Comparison of ENCODE assay signal across 8 cellular contexts in the genomic region with DNA sequence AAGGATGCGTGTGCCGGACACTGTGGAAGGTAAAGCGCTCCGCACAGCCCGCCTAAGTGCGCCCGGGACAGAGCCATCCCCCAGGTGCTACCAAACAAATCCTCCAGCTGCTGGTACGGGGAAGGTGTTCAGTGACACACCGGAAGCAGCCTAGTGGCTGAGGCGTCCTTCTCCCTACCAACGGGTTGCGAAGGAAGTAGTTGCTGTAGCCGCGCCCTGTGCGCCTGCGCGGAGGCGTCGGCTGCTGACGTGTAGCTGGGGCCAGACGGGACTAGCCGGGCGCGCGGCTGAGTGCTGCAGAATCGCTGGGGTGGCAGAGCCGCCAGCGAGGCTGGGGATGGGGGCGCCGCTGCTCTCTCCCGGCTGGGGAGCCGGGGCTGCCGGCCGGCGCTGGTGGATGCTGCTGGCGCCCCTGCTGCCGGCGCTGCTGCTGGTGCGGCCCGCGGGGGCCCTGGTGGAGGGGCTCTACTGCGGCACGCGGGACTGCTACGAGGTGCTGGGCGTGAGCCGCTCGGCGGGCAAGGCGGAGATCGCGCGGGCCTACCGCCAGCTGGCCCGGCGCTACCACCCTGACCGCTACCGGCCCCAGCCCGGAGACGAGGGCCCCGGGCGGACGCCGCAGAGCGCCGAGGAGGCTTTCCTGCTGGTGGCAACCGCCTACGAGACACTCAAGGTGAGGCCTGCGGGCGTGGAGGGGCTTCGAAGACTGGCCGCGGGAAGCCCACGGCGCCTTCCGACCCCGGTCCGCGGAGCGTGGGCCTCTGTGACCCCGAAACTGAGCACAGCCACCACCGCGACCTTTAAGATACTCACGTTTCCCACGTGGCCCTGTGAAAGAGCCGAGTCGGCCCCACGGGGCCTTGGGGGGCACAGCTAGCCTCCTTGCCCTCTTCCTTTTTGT. TPM values are rescaled to one million over a fixed set of nuclear protein-coding genes. Genes with fewer than 3 reads are reported as not detected.
DNase-seq lines count a peak whose midpoint lies in the region; ATAC-seq and TF ChIP-seq lines count a peak whose summit lies in the region.

A gene (plus strand): TSS at position 264 of the 901 bp plus-strand sequence. CDS start 74 bp downstream, at position 338.

- peaks cover 8 to 71% (median 36%) of the 10 kb centered on the region in 4 donors for H3K4me1 ChIP-seq in liver (ENCODE audit: control insufficient read depth in 4 of 4, insufficient read depth in 4 of 4, low read length in 3 of 4)

- ATAC-seq in GM19397 (IDR thresholded peaks at IDR 0.05; ENCODE audit: unreplicated experiment) (peak; percentile 98), HG03565 (IDR thresholded peaks at IDR 0.05; ENCODE audit: unreplicated experiment) (peak; percentile 95)

- H3K36me3 ChIP-seq in liver (ENCODE audit: control insufficient read depth in 4 of 4, insufficient read depth in 3 of 4, low read depth in 1 of 4, low read length in 3 of 4), result no peaks in the 10 kb centered on the region

- DNase-seq in CD1c-positive myeloid dendritic cell (ENCODE audit: extremely low spot score) (peak; percentile 99), NCI-H748 treated with DMSO at 0.1 percent for 48 hours (lab: John Stamatoyannopoulos, UW) (peak; percentile 98), dermis microvascular lymphatic vessel endothelial cell (ENCODE audit: low read depth in 2 of 2) (peak; percentile 97 to 98)
- peak; percentile 93 to 95 for DNase-seq in activated CD4-positive, alpha-beta T cell treated with anti-CD3 and anti-CD28 coated beads, Interleukin-2, amount 50 U/mL, for 4 hours
- DNase-seq in stimulated activated CD4-positive, alpha-beta T cell treated with anti-CD3 and anti-CD28 coated beads, Interleukin-4, amount 100 ng/mL, for 1 hour, result peak; percentile 94

- TF ChIP-seq CTCF in liver (IDR thresholded peaks at IDR 0.05; ENCODE audit: low read depth, low read length, missing input control), result no peak

- H3K27ac ChIP-seq in liver (ENCODE audit: low read depth in 1 of 2, low read length in 2 of 2), result peak within 1 kb of the TSS; percentile 91 to 96

- peak; percentile 15 to 52 for TF ChIP-seq RAD21 in liver (IDR thresholded peaks at IDR 0.05)

- H3K27me3 ChIP-seq in liver (ENCODE audit: control insufficient read depth in 4 of 4, insufficient read depth in 4 of 4, low read length in 3 of 4), result no peaks in the 10 kb centered on the region

- peak within 1 kb of the TSS; percentile 73 to 99 for H3K9ac ChIP-seq in liver (ENCODE audit: low read depth in 1 of 2, low read length in 2 of 2)

- peak within 1 kb of the TSS; percentile 86 to 93 (median 86) for H3K4me3 ChIP-seq in liver (ENCODE audit: low read depth in 1 of 3, low read length in 3 of 3)

- under 1% methylated on average over 88 of the region's 88 CpGs for WGBS in liver

- no peaks in the 10 kb centered on the region for H3K9me3 ChIP-seq in liver (ENCODE audit: control insufficient read depth in 4 of 4, low read length in 3 of 4)

TF ChIP-seq in liver, 16 proteins besides CTCF, POLR2A, EP300 and RAD21:
- TF ChIP-seq RXRA (IDR thresholded peaks at IDR 0.05) (peak; percentile 65 to 66), FOXA2 (IDR thresholded peaks at IDR 0.05) (peak; percentile 53), HNF4G (IDR thresholded peaks at IDR 0.05) (no peak), JUND (IDR thresholded peaks at IDR 0.05) (peak in 1 of 2 donors; percentile 22), NR2F2 (IDR thresholded peaks at IDR 0.05) (no peak), HNF4A (conservative IDR thresholded peaks at IDR 0.05) (peak; percentile 49 to 62), EGR1 (IDR thresholded peaks at IDR 0.05; ENCODE audit: low read depth in 2 of 2) (peak in 1 of 2 donors; percentile 16), SP1 (IDR thresholded peaks at IDR 0.05) (peak; percentile 73), TAF1 (conservative IDR thresholded peaks at IDR 0.05) (peak; percentile 85), FOXA1 (IDR thresholded peaks at IDR 0.05) (peak; percentile 38), GABPA (IDR thresholded peaks at IDR 0.05 in 1 of 2, conservative IDR thresholded peaks at IDR 0.05 in 1 of 2) (peak; percentile 95 to 97), YY1 (IDR thresholded peaks at IDR 0.05) (peak; percentile 87)
- TF ChIP-seq, protein P1, sequence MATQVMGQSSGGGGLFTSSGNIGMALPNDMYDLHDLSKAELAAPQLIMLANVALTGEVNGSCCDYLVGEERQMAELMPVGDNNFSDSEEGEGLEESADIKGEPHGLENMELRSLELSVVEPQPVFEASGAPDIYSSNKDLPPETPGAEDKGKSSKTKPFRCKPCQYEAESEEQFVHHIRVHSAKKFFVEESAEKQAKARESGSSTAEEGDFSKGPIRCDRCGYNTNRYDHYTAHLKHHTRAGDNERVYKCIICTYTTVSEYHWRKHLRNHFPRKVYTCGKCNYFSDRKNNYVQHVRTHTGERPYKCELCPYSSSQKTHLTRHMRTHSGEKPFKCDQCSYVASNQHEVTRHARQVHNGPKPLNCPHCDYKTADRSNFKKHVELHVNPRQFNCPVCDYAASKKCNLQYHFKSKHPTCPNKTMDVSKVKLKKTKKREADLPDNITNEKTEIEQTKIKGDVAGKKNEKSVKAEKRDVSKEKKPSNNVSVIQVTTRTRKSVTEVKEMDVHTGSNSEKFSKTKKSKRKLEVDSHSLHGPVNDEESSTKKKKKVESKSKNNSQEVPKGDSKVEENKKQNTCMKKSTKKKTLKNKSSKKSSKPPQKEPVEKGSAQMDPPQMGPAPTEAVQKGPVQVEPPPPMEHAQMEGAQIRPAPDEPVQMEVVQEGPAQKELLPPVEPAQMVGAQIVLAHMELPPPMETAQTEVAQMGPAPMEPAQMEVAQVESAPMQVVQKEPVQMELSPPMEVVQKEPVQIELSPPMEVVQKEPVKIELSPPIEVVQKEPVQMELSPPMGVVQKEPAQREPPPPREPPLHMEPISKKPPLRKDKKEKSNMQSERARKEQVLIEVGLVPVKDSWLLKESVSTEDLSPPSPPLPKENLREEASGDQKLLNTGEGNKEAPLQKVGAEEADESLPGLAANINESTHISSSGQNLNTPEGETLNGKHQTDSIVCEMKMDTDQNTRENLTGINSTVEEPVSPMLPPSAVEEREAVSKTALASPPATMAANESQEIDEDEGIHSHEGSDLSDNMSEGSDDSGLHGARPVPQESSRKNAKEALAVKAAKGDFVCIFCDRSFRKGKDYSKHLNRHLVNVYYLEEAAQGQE (IDR thresholded peaks at IDR 0.05), result peak; percentile 81
- TF ChIP-seq, protein P2, sequence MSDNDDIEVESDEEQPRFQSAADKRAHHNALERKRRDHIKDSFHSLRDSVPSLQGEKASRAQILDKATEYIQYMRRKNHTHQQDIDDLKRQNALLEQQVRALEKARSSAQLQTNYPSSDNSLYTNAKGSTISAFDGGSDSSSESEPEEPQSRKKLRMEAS (IDR thresholded peaks at IDR 0.05), result peak; percentile 84
- TF ChIP-seq, protein P3, sequence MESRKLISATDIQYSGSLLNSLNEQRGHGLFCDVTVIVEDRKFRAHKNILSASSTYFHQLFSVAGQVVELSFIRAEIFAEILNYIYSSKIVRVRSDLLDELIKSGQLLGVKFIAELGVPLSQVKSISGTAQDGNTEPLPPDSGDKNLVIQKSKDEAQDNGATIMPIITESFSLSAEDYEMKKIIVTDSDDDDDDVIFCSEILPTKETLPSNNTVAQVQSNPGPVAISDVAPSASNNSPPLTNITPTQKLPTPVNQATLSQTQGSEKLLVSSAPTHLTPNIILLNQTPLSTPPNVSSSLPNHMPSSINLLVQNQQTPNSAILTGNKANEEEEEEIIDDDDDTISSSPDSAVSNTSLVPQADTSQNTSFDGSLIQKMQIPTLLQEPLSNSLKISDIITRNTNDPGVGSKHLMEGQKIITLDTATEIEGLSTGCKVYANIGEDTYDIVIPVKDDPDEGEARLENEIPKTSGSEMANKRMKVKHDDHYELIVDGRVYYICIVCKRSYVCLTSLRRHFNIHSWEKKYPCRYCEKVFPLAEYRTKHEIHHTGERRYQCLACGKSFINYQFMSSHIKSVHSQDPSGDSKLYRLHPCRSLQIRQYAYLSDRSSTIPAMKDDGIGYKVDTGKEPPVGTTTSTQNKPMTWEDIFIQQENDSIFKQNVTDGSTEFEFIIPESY (IDR thresholded peaks at IDR 0.05), result no peak
- TF ChIP-seq, protein P4, sequence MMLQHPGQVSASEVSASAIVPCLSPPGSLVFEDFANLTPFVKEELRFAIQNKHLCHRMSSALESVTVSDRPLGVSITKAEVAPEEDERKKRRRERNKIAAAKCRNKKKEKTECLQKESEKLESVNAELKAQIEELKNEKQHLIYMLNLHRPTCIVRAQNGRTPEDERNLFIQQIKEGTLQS (IDR thresholded peaks at IDR 0.05), result no peak

RNA-seq across cellular contexts. Expression of the gene that starts here (rescaled TPM):
- 2.3 and 2.9 TPM in 2 replicates for total RNA-seq in dermis microvascular lymphatic vessel endothelial cell
- total RNA-seq in liver, result 10 to 100 TPM in 1 of 2 donors, 1 to 10 TPM in 1; 9.3 to 17.8 TPM
- polyA plus RNA-seq in liver, result 10 to 100 TPM; 15.0 to 15.6 TPM

Comparison
In these comparisons a context has a peak if more than half of its experiments do, and no peak if none do; other contexts are left out.
1. Peak in every context shown above with its lines: DNase-seq, ATAC-seq, H3K4me3 ChIP-seq and H3K27ac ChIP-seq.